1 cellular context compared by ENCODE assay signal in genomic region chr17:61996916-61997605, GRCh38.
TF ChIP-seq lines count a peak whose summit lies in the region.

No MANE protein-coding gene starts in this region.

TF ChIP-seq in GM12878, 131 proteins besides CTCF, POLR2A, EP300 and RAD21 (continued from another document):
- no peak for TF ChIP-seq E2F4 (IDR thresholded peaks at IDR 0.05; ENCODE audit: low read depth, low read length)
- no peak for TF ChIP-seq BCL11A (IDR thresholded peaks at IDR 0.05; ENCODE audit: low read depth, low read length)
- no peak for TF ChIP-seq MYB (IDR thresholded peaks at IDR 0.05; ENCODE audit: borderline replicate concordance, low read depth, low read length)
- TF ChIP-seq MTA2 (IDR thresholded peaks at IDR 0.05; ENCODE audit: low read depth), result no peak
- no peak for TF ChIP-seq BHLHE40 (IDR thresholded peaks at IDR 0.05; ENCODE audit: borderline replicate concordance in 1 of 2, low read depth in 2 of 2, low read length in 1 of 2)
- TF ChIP-seq NFXL1 (IDR thresholded peaks at IDR 0.05; ENCODE audit: borderline replicate concordance), result no peak
- TF ChIP-seq RCOR1 (conservative IDR thresholded peaks at IDR 0.05; ENCODE audit: low read depth, low read length), result no peak
- no peak for TF ChIP-seq SRF (IDR thresholded peaks at IDR 0.05; ENCODE audit: low read depth in 2 of 2, low read length in 2 of 2)
- no peak for TF ChIP-seq CBX3 (IDR thresholded peaks at IDR 0.05; ENCODE audit: borderline replicate concordance, low read depth)
- TF ChIP-seq ELK1 (IDR thresholded peaks at IDR 0.05; ENCODE audit: low read depth, low read length), result no peak
- no peak for TF ChIP-seq RELA (IDR thresholded peaks at IDR 0.05; ENCODE audit: borderline replicate concordance, partially characterized antibody)
- no peak for TF ChIP-seq BACH1 (IDR thresholded peaks at IDR 0.05; ENCODE audit: borderline replicate concordance)
- TF ChIP-seq SIX5 (IDR thresholded peaks at IDR 0.05; ENCODE audit: low read depth, low read length, severe bottlenecking), result no peak
- TF ChIP-seq KLF5 (IDR thresholded peaks at IDR 0.05; ENCODE audit: partially characterized antibody), result no peak
- TF ChIP-seq FOS (IDR thresholded peaks at IDR 0.05; ENCODE audit: borderline replicate concordance, extremely low read depth, insufficient read length), result no peak
- TF ChIP-seq EZH2 (IDR thresholded peaks at IDR 0.05; ENCODE audit: borderline replicate concordance, control insufficient read depth, low read depth, low read length), result no peak
